8 cellular contexts compared by ENCODE assay signal in the genomic region with DNA sequence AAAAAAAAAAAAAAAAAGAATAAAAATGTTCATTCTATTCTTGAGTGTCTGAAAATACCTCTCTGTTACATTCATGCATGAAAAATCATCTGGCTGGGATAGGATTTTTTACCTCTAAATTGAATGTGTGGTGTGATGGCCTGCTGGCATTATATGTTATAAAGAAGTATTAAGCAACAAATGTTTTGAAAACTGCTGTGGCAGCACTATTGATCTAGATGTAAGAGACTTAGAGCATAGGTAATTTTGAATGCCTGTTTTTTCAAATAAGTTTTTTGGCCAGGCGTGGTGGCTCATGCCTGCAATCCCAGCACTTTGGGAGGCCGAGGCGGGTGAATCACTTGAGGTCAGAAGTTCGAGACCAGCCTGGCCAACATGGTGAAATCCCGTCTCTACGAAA.
"Had no signal": no experiment of that assay in that cellular context is flagged by ENCODE, and none has a peak within 500 bp of the region (broad histone marks: within the 10 kb centered on the region; RNA-seq: fewer than 3 reads in every experiment).

No MANE protein-coding gene starts in this region.

- H3K9me3 Mint-ChIP-seq: GM23338, H9 had no signal

- H3K4me2 ChIP-seq: GM23338 had no signal

- ATAC-seq: GM23338, K562 had no signal

- H3K27ac Mint-ChIP-seq: GM23338, H9 had no signal

- H3K4me3 Mint-ChIP-seq: GM23338, H9 had no signal

- FAIRE-seq: H1, H54, HTR-8/SVneo, K562 had no signal

- DNase-seq: H9, HCEC 1CT, KG1 had no signal

- H2AFZ ChIP-seq: GM23338 had no signal

- H3K4me3 ChIP-seq: GM23338, K562 had no signal
